In genomic region chr17:2299136-2299535, GRCh38 we compare ENCODE assay signal across 18 cellular contexts. TPM values are rescaled to one million over a fixed set of nuclear protein-coding genes. Genes with fewer than 3 reads are reported as not detected.
DNase-seq lines count a peak whose midpoint lies in the region; ATAC-seq lines count a peak whose summit lies in the region.
"Had no signal": no experiment of that assay in that cellular context is flagged by ENCODE, and none has a peak within 500 bp of the region (broad histone marks: within the 10 kb centered on the region; RNA-seq: fewer than 3 reads in every experiment).

No MANE protein-coding gene starts in this region.

- peaks cover 20% of the 10 kb centered on the region; the same call in 1 of the 2 replicates for H3K36me3 ChIP-seq in GM23248 (ENCODE audit: low read depth)

- POLR2A ChIA-PET in naive thymus-derived CD8-positive, alpha-beta T cell (lab: Charles Lee), result no interaction called here

- H3K9ac ChIP-seq in GM23248, result no peak overlapping the region
- H3K9ac ChIP-seq: BLaER1 had no signal

- DNase-seq in GM23248 (peak; percentile 17), RKO (ENCODE audit: low spot score) (peak; percentile 24), islet precursor cell (peak; percentile 46)
- no peak for DNase-seq in naive thymus-derived CD8-positive, alpha-beta T cell
- no peak for DNase-seq in activated naive CD4-positive, alpha-beta T cell treated with anti-CD3 and anti-CD28 coated beads, Interleukin-2, amount 50 U/mL, for 16 hours
- DNase-seq: Caco-2; CD4-positive, CD25-positive, alpha-beta regulatory T cell; CD8-positive, alpha-beta T cell; DMS153; DND-41; H9; HFFc6 had no signal

- H3K4me1 Mint-ChIP-seq in naive thymus-derived CD8-positive, alpha-beta T cell, result peaks cover 34 to 69% (median 52%) of the 10 kb centered on the region in 4 donors

- H3K4me3 ChIP-seq in GM23248, result no peak overlapping the region
- H3K4me3 ChIP-seq: BLaER1, GM23338 had no signal

- H4K20me1 ChIP-seq in GM23248 (ENCODE audit: insufficient read depth), result no peaks in the 10 kb centered on the region

- H3K79me2 ChIP-seq in GM23248 (ENCODE audit: insufficient read depth), result peaks cover 90% of the 10 kb centered on the region

- H3K9me3 Mint-ChIP-seq in naive thymus-derived CD8-positive, alpha-beta T cell, result no peaks in the 10 kb centered on the region
- H3K9me3 Mint-ChIP-seq: CD4-positive, CD25-positive, alpha-beta regulatory T cell; CD8-positive, alpha-beta T cell; GM23338; H9; HFFc6 had no signal

- no peaks in the 10 kb centered on the region for H3K9me3 ChIP-seq in GM23248 (ENCODE audit: low read depth)
- H3K9me3 ChIP-seq: BLaER1, Caco-2 had no signal

- no peaks in the 10 kb centered on the region for H3K27me3 ChIP-seq in GM23248 (replicated peaks; ENCODE audit: insufficient read depth)
- H3K27me3 ChIP-seq: BLaER1 had no signal

- H2AFZ ChIP-seq in GM23248, result no peak overlapping the region
- H2AFZ ChIP-seq: GM23338 had no signal

- H3K4me1 ChIP-seq in GM23248 (ENCODE audit: insufficient read depth), result 0 out of 2 replicates have a peak, but pooled peaks cover 7% of the 10 kb centered on the region
- H3K4me1 ChIP-seq: Caco-2 had no signal

- peaks cover 13 to 63% (median 24%) of the 10 kb centered on the region in 3 donors for H3K36me3 Mint-ChIP-seq in naive thymus-derived CD8-positive, alpha-beta T cell

- in situ Hi-C loops in GM23248 (cut with MboI), result no loop called here

- no peaks in the 10 kb centered on the region; the same call in 1 of the 2 replicates for H3F3A ChIP-seq in GM23248 (ENCODE audit: insufficient read depth)

- H3K27ac ChIP-seq in GM23248, result no peak overlapping the region
- H3K27ac ChIP-seq: 22Rv1, BLaER1, C4-2B had no signal

- 90 to 92% methylated on average over 9 to 12 of the region's 12 CpGs for WGBS in GM23248 (ENCODE audit: low coverage in 1 of 2, low lambda C conversion rate in 2 of 2, missing lambda C conversion rate in 2 of 2), 2 experiments

- H3K4me2 ChIP-seq in GM23248 (ENCODE audit: unreplicated experiment), result no peak overlapping the region
- H3K4me2 ChIP-seq: BLaER1, GM23338 had no signal

- no peak for ATAC-seq in naive thymus-derived CD8-positive, alpha-beta T cell
- no peak for ATAC-seq in HG03571 (IDR thresholded peaks at IDR 0.05; ENCODE audit: unreplicated experiment)
- ATAC-seq: CD8-positive, alpha-beta T cell; GM23338 had no signal

- H3K4me3 Mint-ChIP-seq in naive thymus-derived CD8-positive, alpha-beta T cell, result no peak overlapping the region
- H3K4me3 Mint-ChIP-seq: B cell; CD4-positive, CD25-positive, alpha-beta regulatory T cell; CD8-positive, alpha-beta T cell; GM23338; H9; HFFc6 had no signal

- H3K27me3 Mint-ChIP-seq in naive thymus-derived CD8-positive, alpha-beta T cell, result no peaks in the 10 kb centered on the region
- H3K27me3 Mint-ChIP-seq: B cell; CD4-positive, CD25-positive, alpha-beta regulatory T cell had no signal

- H3K27ac Mint-ChIP-seq in naive thymus-derived CD8-positive, alpha-beta T cell, result no peak overlapping the region
- H3K27ac Mint-ChIP-seq: B cell; CD8-positive, alpha-beta T cell; GM23338; H9; HFFc6 had no signal

- H3K9me2 ChIP-seq in GM23248 (ENCODE audit: insufficient read depth), result no peaks in the 10 kb centered on the region

RNA-seq across cellular contexts. Expression of gene SMG6, which starts 4.4 kb away (rescaled TPM):
- 34.9 and 63.1 TPM in 2 replicates for total RNA-seq in GM23248 (2014; rRNA removed; shearing (Covaris generic))
- polyA plus RNA-seq in GM23248 (2016; fragmentation: Nextera tagmentation; extraction: Ambion mirVana), result 16.8 and 18.7 TPM in 2 replicates
- total RNA-seq in naive thymus-derived CD8-positive, alpha-beta T cell, result 10 to 100 TPM; 49.6 to 51.4 TPM
- 10 to 100 TPM in 1 of 3 donors, 1 to 10 TPM in 2; 5.3 to 13.5 (median 9.0) TPM for polyA plus RNA-seq in naive thymus-derived CD8-positive, alpha-beta T cell

RNA-seq across cellular contexts. Expression of gene SRR, which starts 4.6 kb away (rescaled TPM):
- 24.2 and 26.3 TPM in 2 replicates for total RNA-seq in GM23248 (2014; rRNA removed; shearing (Covaris generic))
- polyA plus RNA-seq in GM23248 (2016; fragmentation: Nextera tagmentation; extraction: Ambion mirVana), result 28.8 and 29.8 TPM in 2 replicates
- total RNA-seq in naive thymus-derived CD8-positive, alpha-beta T cell, result 1 to 10 TPM; 6.1 to 7.3 TPM
- 1 to 10 TPM; 3.6 to 9.6 (median 8.4) TPM for polyA plus RNA-seq in naive thymus-derived CD8-positive, alpha-beta T cell

RNA-seq across cellular contexts. Expression of gene TSR1, which starts 37.1 kb away (rescaled TPM):
- total RNA-seq in GM23248 (2014; rRNA removed; shearing (Covaris generic)), result 44.6 and 73.3 TPM in 2 replicates
- polyA plus RNA-seq in GM23248 (2016; fragmentation: Nextera tagmentation; extraction: Ambion mirVana), result 45.7 and 46.9 TPM in 2 replicates
- total RNA-seq in naive thymus-derived CD8-positive, alpha-beta T cell, result 10 to 100 TPM; 35.1 to 37.1 TPM
- polyA plus RNA-seq in naive thymus-derived CD8-positive, alpha-beta T cell, result 10 to 100 TPM; 12.0 to 22.1 (median 14.0) TPM

RNA-seq across cellular contexts. Expression of gene SGSM2, which starts 38.2 kb away (rescaled TPM):
- 29.2 and 32.3 TPM in 2 replicates for total RNA-seq in GM23248 (2014; rRNA removed; shearing (Covaris generic))
- polyA plus RNA-seq in GM23248 (2016; fragmentation: Nextera tagmentation; extraction: Ambion mirVana), result 17.8 and 19.8 TPM in 2 replicates
- total RNA-seq in naive thymus-derived CD8-positive, alpha-beta T cell, result 100 to 1,000 TPM; 160 to 179 TPM
- 10 to 100 TPM; 12.1 to 22.6 (median 13.1) TPM for polyA plus RNA-seq in naive thymus-derived CD8-positive, alpha-beta T cell

Comparison
In these comparisons a context has a peak if more than half of its experiments do, and no peak if none do; other contexts are left out.
1. DNase-seq: peak in GM23248 (single experiment), RKO (single experiment) and islet precursor cell (single experiment); none in naive thymus-derived CD8-positive, alpha-beta T cell (0 of 10) and activated naive CD4-positive, alpha-beta T cell treated with anti-CD3 and anti-CD28 coated beads, Interleukin-2, amount 50 U/mL, for 16 hours (single experiment).